Comparison of ENCODE assay signal across 24 cellular contexts in the genomic region with DNA sequence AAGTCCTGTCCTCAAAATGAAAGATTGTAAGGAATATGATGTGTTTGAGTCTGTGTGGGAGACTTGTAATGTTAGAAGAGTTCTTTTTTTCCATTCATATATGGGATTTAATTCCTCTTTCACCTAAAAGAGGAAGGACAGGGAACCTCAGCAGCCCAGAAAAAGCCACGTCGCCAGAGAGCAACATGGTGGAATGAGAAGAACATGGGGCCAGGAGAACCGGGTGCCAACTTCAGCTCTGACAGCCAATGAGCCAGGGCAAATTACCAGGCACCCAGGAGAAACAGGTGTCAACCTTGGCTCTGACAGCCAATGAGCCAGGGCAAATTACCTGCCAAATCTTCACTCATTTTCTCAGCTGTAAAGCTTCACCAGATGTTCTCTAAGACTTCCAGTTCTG.
"Had no signal": no experiment of that assay in that cellular context is flagged by ENCODE, and none has a peak within 500 bp of the region (broad histone marks: within the 10 kb centered on the region; RNA-seq: fewer than 3 reads in every experiment).

No MANE protein-coding gene starts in this region.

- H3K36me3 Mint-ChIP-seq: naive thymus-derived CD8-positive, alpha-beta T cell; stimulated activated effector memory CD8-positive, alpha-beta T cell treated with anti-CD3 and anti-CD28 coated beads, Interleukin-12 subunit alpha, Interleukin-12 subunit beta, amount 100 ng/mL, for 72 hours had no signal

- H3K9me3 Mint-ChIP-seq: dendritic cell treated with granulocyte-macrophage colony-stimulating factor and Interleukin-4, amounts not matched to agents 40 ng/mL and 50 ng/mL, for 4 days; endodermal cell; nephron progenitor cell; stimulated activated effector memory CD8-positive, alpha-beta T cell treated with anti-CD3 and anti-CD28 coated beads, Interleukin-12 subunit alpha, Interleukin-12 subunit beta, amount 100 ng/mL, for 72 hours had no signal

- H3K27ac ChIP-seq: epithelial cell of prostate, gastrocnemius medialis, lower lobe of right lung, ovary, psoas muscle, tibial nerve, upper lobe of left lung had no signal

- H3K27me3 ChIP-seq: gastrocnemius medialis, ovary, sigmoid colon, tibial nerve, upper lobe of left lung had no signal

- H3K4me3 Mint-ChIP-seq: dendritic cell treated with granulocyte-macrophage colony-stimulating factor and Interleukin-4, amounts not matched to agents 40 ng/mL and 50 ng/mL, for 4 days; endodermal cell; naive thymus-derived CD8-positive, alpha-beta T cell; nephron progenitor cell; stimulated activated effector memory CD8-positive, alpha-beta T cell treated with anti-CD3 and anti-CD28 coated beads, Interleukin-12 subunit alpha, Interleukin-12 subunit beta, amount 100 ng/mL, for 72 hours had no signal

- H3K9me3 ChIP-seq: gastrocnemius medialis, lower lobe of right lung, ovary, psoas muscle, sigmoid colon, thoracic aorta, tibial nerve, upper lobe of left lung had no signal

- H3K36me3 ChIP-seq: gastrocnemius medialis, lower lobe of right lung, ovary, sigmoid colon, thoracic aorta, tibial nerve, upper lobe of left lung had no signal

- DNase-seq: effector CD8-positive, alpha-beta T cell; endodermal cell; foreskin fibroblast; gastrocnemius medialis; head of caudate nucleus; left ventricle myocardium superior; lower lobe of right lung; naive thymus-derived CD8-positive, alpha-beta T cell; nephron progenitor cell; nucleus accumbens; ovary; psoas muscle; right cardiac atrium; sigmoid colon; stimulated activated CD4-positive, alpha-beta T cell treated with anti-CD3 and anti-CD28 coated beads, Interleukin-2, amount 100 ng/mL, for 24 hours; stimulated activated CD4-positive, alpha-beta T cell treated with anti-CD3 and anti-CD28 coated beads, Interleukin-4, amount 100 ng/mL, for 24 hours; stimulated activated naive CD4-positive, alpha-beta T cell treated with Interleukin-2 at 50 U/mL for 16 hours; upper lobe of left lung had no signal

- ATAC-seq: esophagus mucosa; gastrocnemius medialis; left ventricle myocardium superior; lower lobe of right lung; naive thymus-derived CD8-positive, alpha-beta T cell; psoas muscle; right cardiac atrium; stimulated activated effector memory CD8-positive, alpha-beta T cell treated with anti-CD3 and anti-CD28 coated beads, Interleukin-12 subunit alpha, Interleukin-12 subunit beta, amount 100 ng/mL, for 72 hours had no signal

- H3K27me3 Mint-ChIP-seq: dendritic cell treated with granulocyte-macrophage colony-stimulating factor and Interleukin-4, amounts not matched to agents 40 ng/mL and 50 ng/mL, for 4 days; naive thymus-derived CD8-positive, alpha-beta T cell had no signal

- H3K27ac Mint-ChIP-seq: dendritic cell treated with granulocyte-macrophage colony-stimulating factor and Interleukin-4, amounts not matched to agents 40 ng/mL and 50 ng/mL, for 4 days; endodermal cell; naive thymus-derived CD8-positive, alpha-beta T cell; nephron progenitor cell; stimulated activated effector memory CD8-positive, alpha-beta T cell treated with anti-CD3 and anti-CD28 coated beads, Interleukin-12 subunit alpha, Interleukin-12 subunit beta, amount 100 ng/mL, for 72 hours had no signal

- H3K4me3 ChIP-seq: gastrocnemius medialis, lower lobe of right lung, ovary, psoas muscle, sigmoid colon, thoracic aorta, tibial nerve, upper lobe of left lung had no signal

- H3K4me1 ChIP-seq: gastrocnemius medialis, psoas muscle had no signal
